Comparison of ENCODE assay signal across 8 cellular contexts in the genomic region with DNA sequence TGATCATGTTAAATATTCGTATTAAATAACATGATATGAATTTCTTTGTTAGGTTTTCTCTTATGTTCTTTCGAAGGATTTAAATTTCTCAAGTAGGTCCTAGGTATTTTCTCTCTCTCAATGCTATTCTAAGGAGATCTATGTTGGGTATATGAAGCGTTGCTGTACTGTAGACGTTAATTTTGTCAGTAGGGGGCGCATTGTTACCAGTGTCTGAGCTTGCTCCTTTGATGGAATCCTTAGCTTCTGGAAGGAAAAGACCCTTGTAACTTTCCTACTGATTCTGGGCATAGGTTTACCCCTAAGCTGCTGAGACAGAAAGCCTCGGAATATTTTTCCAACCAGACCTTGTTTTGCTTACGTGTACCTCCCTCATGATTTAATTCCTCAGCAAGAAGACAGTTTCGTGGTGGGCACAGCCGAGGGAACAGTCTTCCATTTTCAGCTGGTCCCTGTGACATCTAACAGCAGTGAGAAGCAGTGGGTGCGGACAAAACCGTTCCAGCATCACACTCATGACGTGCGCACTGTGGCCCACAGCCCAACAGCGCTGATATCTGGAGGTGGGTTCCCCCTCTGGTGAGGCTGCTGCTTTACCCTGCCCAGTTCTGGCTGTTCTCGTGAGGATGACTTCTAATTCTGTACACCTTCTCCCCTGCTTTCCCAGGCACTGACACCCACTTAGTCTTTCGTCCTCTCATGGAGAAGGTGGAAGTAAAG. TPM values are rescaled to one million over a fixed set of nuclear protein-coding genes. Genes with fewer than 3 reads are reported as not detected.
DNase-seq lines count a peak whose midpoint lies in the region; ATAC-seq and TF ChIP-seq lines count a peak whose summit lies in the region.

No MANE protein-coding gene starts in this region.

- no peak overlapping the region for H3K4me2 ChIP-seq in OCI-LY3 (ENCODE audit: low read length)

- WGBS in adrenal gland, 4 donors: 53 to 58% (median 56%) methylated on average over 16 of the region's 16 CpGs

- TF ChIP-seq CTCF in OCI-LY3 (IDR thresholded peaks at IDR 0.05; ENCODE audit: low read depth, low read length) (peak; percentile 91), adrenal gland (IDR thresholded peaks at IDR 0.05) (peak; percentile 52 to 88 (median 78))

- H3K27ac ChIP-seq in OCI-LY3 (ENCODE audit: low read length) (no peak overlapping the region), adrenal gland (no peak overlapping the region)

- H3K9me3 ChIP-seq in OCI-LY3 (ENCODE audit: insufficient read depth, low read length): no peaks in the 10 kb centered on the region
- no peaks in the 10 kb centered on the region for H3K9me3 ChIP-seq in adrenal gland (replicated peaks in 1 of 3)

- ATAC-seq in GM19328 (IDR thresholded peaks at IDR 0.05; ENCODE audit: unreplicated experiment): no peak
- ATAC-seq in GM19395 (IDR thresholded peaks at IDR 0.05; ENCODE audit: unreplicated experiment): no peak

- H3K4me3 ChIP-seq in OCI-LY3 (ENCODE audit: low read length): no peak overlapping the region
- no peak overlapping the region for H3K4me3 ChIP-seq in adrenal gland

- no peaks in the 10 kb centered on the region for H3K27me3 ChIP-seq in OCI-LY3 (ENCODE audit: low read depth, low read length)
- H3K27me3 ChIP-seq in adrenal gland: no peaks in the 10 kb centered on the region

- intact Hi-C loops in adrenal gland (cut with DNase I) (loop anchor here (5.0 to 10.0 kb wide), 2 partner anchors 137 to 144 kb away; no protein-coding TSS in a partner anchor), posterior cingulate gyrus (cut with DNase I) (loop anchor here (1.0 kb wide), 1 partner anchor 137 kb away; no protein-coding TSS in a partner anchor)

- H3K4me1 ChIP-seq in OCI-LY3 (ENCODE audit: low read length) (no peaks in the 10 kb centered on the region), adrenal gland (replicated peaks in 1 of 2) (peaks cover 0 to 11% of the 10 kb centered on the region in 2 donors)

- TF ChIP-seq POLR2A in adrenal gland (IDR thresholded peaks at IDR 0.05): no peak

- no peak overlapping the region for H3K9ac ChIP-seq in OCI-LY3 (ENCODE audit: low read length)

- H3K36me3 ChIP-seq in OCI-LY3 (replicated peaks; ENCODE audit: low read depth, low read length) (peaks cover 49% of the 10 kb centered on the region), adrenal gland (replicated peaks in 1 of 2) (peaks cover 0 to 54% of the 10 kb centered on the region in 2 donors)

- no peak overlapping the region for H2AFZ ChIP-seq in OCI-LY3 (ENCODE audit: low read depth, low read length)

- H3K79me2 ChIP-seq in OCI-LY3 (ENCODE audit: low read length): peaks cover 12% of the 10 kb centered on the region

- peak; percentile 19 for DNase-seq in DMS153 (lab: John Stamatoyannopoulos, UW)
- peak; percentile 69 for DNase-seq in HT1080 (ENCODE audit: low read depth)
- peak; percentile 44 to 79 (median 64) for DNase-seq in adrenal gland
- DNase-seq in glomerular visceral epithelial cell (ENCODE audit: extremely low spot score): peak; percentile 68
- peak; percentile 26 to 95 (median 64) for DNase-seq in posterior cingulate gyrus

- no peaks in the 10 kb centered on the region for H4K20me1 ChIP-seq in OCI-LY3 (ENCODE audit: insufficient read depth, low read length)

RNA-seq across cellular contexts. Expression of gene UTP4, which starts 17.9 kb away (rescaled TPM):
- 42.4 and 72.3 TPM in 2 replicates for total RNA-seq in HT1080 (2014; rRNA removed; shearing (Covaris generic))
- polyA plus RNA-seq in HT1080 (2015; cell fraction: cytosol; rRNA removed): 93.7 and 97.9 TPM in 2 replicates
- 155 and 166 TPM in 2 replicates for polyA plus RNA-seq in HT1080 (2015; cell fraction: nucleus; rRNA removed)
- 10 to 100 TPM in 7 of 8 donors, 1 to 10 TPM in 1; 8.8 to 51.2 (median 27.8) TPM for total RNA-seq in adrenal gland
- 10 to 100 TPM; 16.2 to 50.8 (median 24.9) TPM for polyA plus RNA-seq in adrenal gland

RNA-seq across cellular contexts. Expression of gene CHTF8, which starts 17.9 kb away (rescaled TPM):
- 51.6 and 191 TPM in 2 replicates for total RNA-seq in HT1080 (2014; rRNA removed; shearing (Covaris generic))
- polyA plus RNA-seq in HT1080 (2015; cell fraction: cytosol; rRNA removed): 167 and 179 TPM in 2 replicates
- 165 and 182 TPM in 2 replicates for polyA plus RNA-seq in HT1080 (2015; cell fraction: nucleus; rRNA removed)
- total RNA-seq in adrenal gland: 100 to 1,000 TPM in 3 of 8 donors, 10 to 100 TPM in 5; 60.2 to 207 (median 86.7) TPM
- polyA plus RNA-seq in adrenal gland: 100 to 1,000 TPM in 1 of 3 donors, 10 to 100 TPM in 2; 34.0 to 103 (median 37.7) TPM

RNA-seq across cellular contexts. Expression of gene SNTB2, which starts 36.7 kb away (rescaled TPM):
- 57.6 and 60.8 TPM in 2 replicates for total RNA-seq in HT1080 (2014; rRNA removed; shearing (Covaris generic))
- polyA plus RNA-seq in HT1080 (2015; cell fraction: cytosol; rRNA removed): 13.8 and 18.6 TPM in 2 replicates
- 24.0 and 32.4 TPM in 2 replicates for polyA plus RNA-seq in HT1080 (2015; cell fraction: nucleus; rRNA removed)
- total RNA-seq in adrenal gland: 10 to 100 TPM; 24.2 to 52.7 (median 45.1) TPM
- polyA plus RNA-seq in adrenal gland: 1 to 10 TPM; 3.6 to 8.8 (median 8.4) TPM

RNA-seq across cellular contexts. Expression of gene HAS3, which starts 44.9 kb away (rescaled TPM):
- 3.4 and 4.1 TPM in 2 replicates for total RNA-seq in HT1080 (2014; rRNA removed; shearing (Covaris generic))
- polyA plus RNA-seq in HT1080 (2015; cell fraction: cytosol; rRNA removed): 3.9 and 4.1 TPM in 2 replicates
- polyA plus RNA-seq in HT1080 (2015; cell fraction: nucleus; rRNA removed): 6.0 and 7.9 TPM in 2 replicates
- 1 to 10 TPM in 1 of 8 donors, under 1 TPM in 7; 0.06 to 1.1 (median 0.43) TPM for total RNA-seq in adrenal gland
- 1 to 10 TPM in 1 of 3 donors, under 1 TPM in 2; 0.27 to 1.2 (median 0.91) TPM for polyA plus RNA-seq in adrenal gland

Comparison
In these comparisons a context has a peak if more than half of its experiments do, and no peak if none do; other contexts are left out.
1. DNase-seq: peak in every context shown above with its lines; median percentile 69 in HT1080; 68 in glomerular visceral epithelial cell; 64 in adrenal gland; 64 in posterior cingulate gyrus; 19 in DMS153.